In the genomic region with DNA sequence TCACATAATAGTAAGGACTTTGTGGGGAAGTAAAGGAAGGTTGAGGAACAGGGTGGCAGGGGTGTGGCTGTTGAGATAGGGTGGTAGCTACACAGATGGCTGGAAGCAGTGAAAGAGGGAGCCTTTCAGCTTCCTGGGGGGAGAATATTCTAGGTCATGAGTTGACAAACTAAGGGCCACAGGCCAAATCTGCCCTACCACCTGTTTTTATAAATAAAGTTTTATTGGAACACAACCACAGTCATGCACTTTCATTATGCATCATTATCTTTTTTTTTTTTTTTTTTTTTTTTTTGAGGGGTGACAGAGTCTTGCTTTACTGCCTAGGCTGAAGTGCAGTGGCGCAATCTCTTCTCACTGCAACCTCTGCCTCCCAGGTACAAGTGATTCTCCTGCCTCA, we compare ENCODE assay signal across 35 cellular contexts.
"Had no signal": no experiment of that assay in that cellular context is flagged by ENCODE, and none has a peak within 500 bp of the region (broad histone marks: within the 10 kb centered on the region; RNA-seq: fewer than 3 reads in every experiment).

No MANE protein-coding gene starts in this region.

- DNase-seq: Karpas-422, Kasumi-1, MG63, MM.1S, MV-4-11, NCI-H1048, NCI-H1092, NCI-H1092 treated with DMSO at 0.1 percent for 48 hours, NCI-H1105, NCI-H1105 treated with DMSO at 0.1 percent for 48 hours, NCI-H1417, NCI-H1417 treated with DMSO at 0.1 percent for 48 hours, NCI-H1436, NCI-H1436 treated with DMSO at 0.1 percent for 48 hours, NCI-H146, NCI-H1694, NCI-H1694 treated with DMSO at 0.1 percent for 48 hours, NCI-H187, NCI-H187 treated with DMSO at 0.1 percent for 48 hours, NCI-H1930, NCI-H2029, NCI-H2029 treated with DMSO at 0.1 percent for 48 hours, NCI-H2081, NCI-H2081 treated with DMSO at 0.1 percent for 48 hours, NCI-H2107, NCI-H2171, NCI-H2171 treated with DMSO at 0.1 percent for 48 hours, NCI-H2227 treated with DMSO at 0.1 percent for 48 hours, NCI-H226, NCI-H345, NCI-H446, NCI-H446 treated with DMSO at 0.1 percent for 48 hours, NCI-H510A, NCI-H510A treated with DMSO at 0.1 percent for 48 hours, NCI-H524 had no signal

- H3K36me3 ChIP-seq: MG63 had no signal

- H3K4me3 ChIP-seq: MG63 had no signal

- H3K27me3 ChIP-seq: MG63 had no signal
